ENCODE assay signal across 2 cellular contexts in genomic region chr3:69785769-69786311, GRCh38.
TF ChIP-seq lines count a peak whose summit lies in the region.

No MANE protein-coding gene starts in this region.

TF ChIP-seq in A549, 52 proteins besides CTCF, POLR2A, EP300 and RAD21:
- TF ChIP-seq E2F6 (IDR thresholded peaks at IDR 0.05; ENCODE audit: borderline replicate concordance, low read depth) (no peak), HES2 (IDR thresholded peaks at IDR 0.05) (no peak), FOSL2 (IDR thresholded peaks at IDR 0.05) (no peak), FOSL2 (CRISPR knock-in tag; IDR thresholded peaks at IDR 0.05) (no peak), JUNB (IDR thresholded peaks at IDR 0.05) (no peak), GATA3 (IDR thresholded peaks at IDR 0.05; ENCODE audit: borderline replicate concordance) (no peak), PBX3 (IDR thresholded peaks at IDR 0.05) (no peak), ZNF302 (CRISPR knock-in tag; IDR thresholded peaks at IDR 0.05) (no peak), RFX5 (IDR thresholded peaks at IDR 0.05) (no peak), EHMT2 (IDR thresholded peaks at IDR 0.05; ENCODE audit: low read depth) (no peak), NR3C1 (IDR thresholded peaks at IDR 0.05) (no peak)

TF ChIP-seq in IMR-90, 13 proteins besides CTCF, POLR2A, EP300 and RAD21:
- no peak for TF ChIP-seq NFE2L2 (IDR thresholded peaks at IDR 0.05; ENCODE audit: low read depth, low read length)
TF ChIP-seq in IMR-90: peak in this region for 0.
